In genomic region chr19:2474232-2475017, GRCh38 we compare ENCODE assay signal across 1 cellular context.
TF ChIP-seq lines count a peak whose summit lies in the region.

No MANE protein-coding gene starts in this region.

TF ChIP-seq in K562, 482 proteins besides CTCF, POLR2A, EP300 and RAD21 (continued from another document):
- TF ChIP-seq JUND (IDR thresholded peaks at IDR 0.05; ENCODE audit: borderline replicate concordance, low read depth, low read length): peak; percentile 30; the same call in 1 of the 2 replicates
- TF ChIP-seq JUND (tag; IDR thresholded peaks at IDR 0.05; ENCODE audit: borderline replicate concordance, low read depth, low read length): peak; percentile 44; the same call in 1 of the 3 replicates
- TF ChIP-seq ARID1B (IDR thresholded peaks at IDR 0.05): peak; percentile 51; the same call in 1 of the 2 replicates
- peak; percentile 43; the same call in 1 of the 2 replicates for TF ChIP-seq HLTF (IDR thresholded peaks at IDR 0.05)
- peak; percentile 89; the same call in 1 of the 2 replicates for TF ChIP-seq KAT7 (CRISPR knock-in tag; IDR thresholded peaks at IDR 0.05; ENCODE audit: borderline replicate concordance)
- TF ChIP-seq ZBTB33 (CRISPR knock-in tag; IDR thresholded peaks at IDR 0.05): peak; percentile 51; the same call in 1 of the 2 replicates
- peak; percentile 53; the same call in 1 of the 2 replicates for TF ChIP-seq ZBTB40 (IDR thresholded peaks at IDR 0.05)
- no peak for TF ChIP-seq ZBTB40 (CRISPR knock-in tag; IDR thresholded peaks at IDR 0.05)
- TF ChIP-seq ZC3H4 (CRISPR knock-in tag; IDR thresholded peaks at IDR 0.05; ENCODE audit: borderline replicate concordance): no peak
- TF ChIP-seq ESRRA (IDR thresholded peaks at IDR 0.05; ENCODE audit: borderline replicate concordance, low read depth): peak; percentile 49; the same call in 1 of the 2 replicates
- TF ChIP-seq DEAF1 (CRISPR knock-in tag; IDR thresholded peaks at IDR 0.05): peak; percentile 98
- no peak for TF ChIP-seq BRF1 (IDR thresholded peaks at IDR 0.05; ENCODE audit: borderline replicate concordance, extremely low read depth, insufficient read length)
- TF ChIP-seq PRPF4 (IDR thresholded peaks at IDR 0.05; ENCODE audit: insufficient read depth, low read depth, low read length, poor library complexity, severe bottlenecking): no peak
- TF ChIP-seq EGR1 (conservative IDR thresholded peaks at IDR 0.05): peak; percentile 96
- peak; percentile 41; the same call in 1 of the 2 replicates for TF ChIP-seq ZNF384 (IDR thresholded peaks at IDR 0.05; ENCODE audit: low read depth, low read length)
- 0 out of 2 replicates have a peak, but pooled peaks have one; percentile 10 for TF ChIP-seq PHF21A (IDR thresholded peaks at IDR 0.05; ENCODE audit: borderline replicate concordance, low read depth)
- TF ChIP-seq KDM2B (CRISPR knock-in tag; IDR thresholded peaks at IDR 0.05): 0 out of 2 replicates have a peak, but pooled peaks have one; percentile 72
- TF ChIP-seq ZNF324 (CRISPR knock-in tag; IDR thresholded peaks at IDR 0.05): no peak
- TF ChIP-seq MTA1 (IDR thresholded peaks at IDR 0.05; ENCODE audit: borderline replicate concordance): peak; percentile 52; the same call in 1 of the 2 replicates
- 0 out of 2 replicates have a peak, but pooled peaks have one; percentile 43 for TF ChIP-seq SMAD4 (CRISPR knock-in tag; conservative IDR thresholded peaks at IDR 0.05)
- no peak for TF ChIP-seq CREBBP (IDR thresholded peaks at IDR 0.05; ENCODE audit: low read depth, low read length)
- no peak for TF ChIP-seq BMI1 (IDR thresholded peaks at IDR 0.05; ENCODE audit: low read length)
- peak; percentile 16; the same call in 1 of the 2 replicates for TF ChIP-seq BHLHE40 (IDR thresholded peaks at IDR 0.05; ENCODE audit: low read length)
- peak; percentile 83 for TF ChIP-seq ATF3 (IDR thresholded peaks at IDR 0.05)
- TF ChIP-seq ATF3 (CRISPR knock-in tag; conservative IDR thresholded peaks at IDR 0.05): 0 out of 2 replicates have a peak, but pooled peaks have one; percentile 63
- peak; percentile 29 for TF ChIP-seq FIP1L1 (IDR thresholded peaks at IDR 0.05; ENCODE audit: low read depth, low read length, poor library complexity, severe bottlenecking)
- peak in 1 of 2 experiments; percentile 47; a peak in 1 of 4 replicates for TF ChIP-seq ZMIZ1 (IDR thresholded peaks at IDR 0.05; ENCODE audit: low read depth in 2 of 2, low read length in 2 of 2)
- TF ChIP-seq MITF (IDR thresholded peaks at IDR 0.05): 0 out of 2 replicates have a peak, but pooled peaks have one; percentile 25
- TF ChIP-seq RBM25 (IDR thresholded peaks at IDR 0.05; ENCODE audit: low read depth, low read length, severe bottlenecking): peak; percentile 76
- peak; percentile 87; the same call in 1 of the 2 replicates for TF ChIP-seq LCOR (CRISPR knock-in tag; IDR thresholded peaks at IDR 0.05)
- TF ChIP-seq NBN (IDR thresholded peaks at IDR 0.05; ENCODE audit: low read depth): peak; percentile 20; the same call in 1 of the 2 replicates
- no peak for TF ChIP-seq HDAC8 (tag; IDR thresholded peaks at IDR 0.05)
- peak; percentile 66 for TF ChIP-seq FOSL1 (tag; conservative IDR thresholded peaks at IDR 0.05)
- 0 out of 2 replicates have a peak, but pooled peaks have one; percentile 33 for TF ChIP-seq PREB (CRISPR knock-in tag; IDR thresholded peaks at IDR 0.05)
- 0 out of 4 replicates have a peak, but pooled peaks of 1 of the 2 experiments have one; percentile 31 for TF ChIP-seq FOXK2 (conservative IDR thresholded peaks at IDR 0.05 in 1 of 2, IDR thresholded peaks at IDR 0.05 in 1 of 2; ENCODE audit: low read depth in 2 of 2)
- 0 out of 2 replicates have a peak, but pooled peaks have one; percentile 19 for TF ChIP-seq ZNF24 (IDR thresholded peaks at IDR 0.05)
- TF ChIP-seq SAFB (IDR thresholded peaks at IDR 0.05; ENCODE audit: borderline replicate concordance, low read depth, low read length): peak; percentile 75
- TF ChIP-seq ATF1 (CRISPR knock-in tag; IDR thresholded peaks at IDR 0.05): no peak
- TF ChIP-seq ATF1 (tag; IDR thresholded peaks at IDR 0.05): peak; percentile 57
- TF ChIP-seq NRF1 (conservative IDR thresholded peaks at IDR 0.05 in 1 of 2, IDR thresholded peaks at IDR 0.05 in 1 of 2): peak; percentile 47 to 54
- TF ChIP-seq RCOR1 (IDR thresholded peaks at IDR 0.05; ENCODE audit: borderline replicate concordance in 1 of 2, low read depth in 2 of 2, low read length in 2 of 2): peak; percentile 18 to 43; a peak in 2 of 4 replicates
